8 cellular contexts compared by ENCODE assay signal in genomic region chr9:41643571-41644221, GRCh38.
A peak's percentile ranks its signal among the peaks of the same experiment; 100 is the strongest.
DNase-seq lines count a peak whose midpoint lies in the region; ATAC-seq and TF ChIP-seq lines count a peak whose summit lies in the region.
"Not testable (repeated sequence)": the region's sequence is repeated elsewhere in the genome, so short reads cannot be mapped to it uniquely, and the experiment has no call there.

No MANE protein-coding gene starts in this region.

- H3K79me2 ChIP-seq in OCI-LY7 (ENCODE audit: insufficient read depth, low read depth, low read length) = not testable (repeated sequence)

- POLR2A ChIA-PET in OCI-LY7 (lab: Charles Lee) = not testable (repeated sequence)

- H3K27ac ChIP-seq in OCI-LY7 (ENCODE audit: low read depth, low read length, poor library complexity, severe bottlenecking) = not testable (repeated sequence)

- DNase-seq in CMK (ENCODE audit: low read depth) (peak; percentile 26), OCI-LY7 (ENCODE audit: low spot score) (peak; percentile 71), activated T-helper 1 cell treated with Interleukin-2 at 50 U/mL for 16 hours (ENCODE audit: low read depth) (peak; percentile 30), myocyte (ENCODE audit: low read depth) (peak; percentile 81)
- DNase-seq in stimulated activated CD8-positive, alpha-beta memory T cell treated with anti-CD3 and anti-CD28 coated beads, Interleukin-15, amount 100 ng/mL, for 4 hours (ENCODE audit: low read depth in 2 of 2) = peak; percentile 31 to 40

- H3K4me2 ChIP-seq in OCI-LY7 (ENCODE audit: low read length) = peak overlapping the region; percentile 58

- H3K36me3 ChIP-seq in OCI-LY7 (ENCODE audit: insufficient read depth, low read length) = not testable (repeated sequence)

- H3K4me1 ChIP-seq in OCI-LY7 (ENCODE audit: insufficient read depth, low read length, poor library complexity, severe bottlenecking) = not testable (repeated sequence)

- BruUV-seq in OCI-LY7 (replicated peaks; lab: Mats Ljungman, UMichigan) = not testable (repeated sequence)

- not testable (repeated sequence) for TF ChIP-seq CTCF in OCI-LY7 (conservative IDR thresholded peaks at IDR 0.05; ENCODE audit: low read length)

- ATAC-seq in GM21526 (IDR thresholded peaks at IDR 0.05; ENCODE audit: low FRiP score, unreplicated experiment) (peak; percentile 100), HG03521 (IDR thresholded peaks at IDR 0.05; ENCODE audit: unreplicated experiment) (peak; percentile 86), esophagus mucosa (peak; percentile 51)

- CTCF ChIA-PET in OCI-LY7 (lab: Charles Lee; ENCODE audit: unreplicated experiment) = not testable (repeated sequence)

- intact Hi-C loops in OCI-LY7 (cut with micrococcal nuclease; ENCODE audit: unreplicated experiment) = not testable (repeated sequence)

- H4K20me1 ChIP-seq in OCI-LY7 (ENCODE audit: insufficient read depth, low read length) = not testable (repeated sequence)

- H2AFZ ChIP-seq in OCI-LY7 (ENCODE audit: low read length) = peak overlapping the region; percentile 72

- H3K4me3 ChIP-seq in OCI-LY7 (ENCODE audit: low read depth, low read length, poor library complexity, severe bottlenecking) = peak overlapping the region; percentile 57

- not testable (repeated sequence) for H3K9me2 ChIP-seq in OCI-LY7 (ENCODE audit: insufficient read depth, low read length)

- H3K9me3 ChIP-seq in OCI-LY7 (ENCODE audit: low read length) = not testable (repeated sequence)

Comparison
In these comparisons a context has a peak if more than half of its experiments do, and no peak if none do; other contexts are left out.
1. DNase-seq: peak in every context shown above with its lines; median percentile 81 in myocyte; 71 in OCI-LY7; 36 in stimulated activated CD8-positive, alpha-beta memory T cell treated with anti-CD3 and anti-CD28 coated beads, Interleukin-15, amount 100 ng/mL, for 4 hours; 30 in activated T-helper 1 cell treated with Interleukin-2 at 50 U/mL for 16 hours; 26 in CMK.